1 cellular context compared by ENCODE assay signal in genomic region chr1:95122151-95122697, GRCh38.
A peak's percentile ranks its signal among the peaks of the same experiment; 100 is the strongest.
TF ChIP-seq lines count a peak whose summit lies in the region.

No MANE protein-coding gene starts in this region.

TF ChIP-seq in HepG2, 621 proteins besides CTCF, POLR2A, EP300 and RAD21 (continued from another document and continues in another):
- TF ChIP-seq, protein P1, sequence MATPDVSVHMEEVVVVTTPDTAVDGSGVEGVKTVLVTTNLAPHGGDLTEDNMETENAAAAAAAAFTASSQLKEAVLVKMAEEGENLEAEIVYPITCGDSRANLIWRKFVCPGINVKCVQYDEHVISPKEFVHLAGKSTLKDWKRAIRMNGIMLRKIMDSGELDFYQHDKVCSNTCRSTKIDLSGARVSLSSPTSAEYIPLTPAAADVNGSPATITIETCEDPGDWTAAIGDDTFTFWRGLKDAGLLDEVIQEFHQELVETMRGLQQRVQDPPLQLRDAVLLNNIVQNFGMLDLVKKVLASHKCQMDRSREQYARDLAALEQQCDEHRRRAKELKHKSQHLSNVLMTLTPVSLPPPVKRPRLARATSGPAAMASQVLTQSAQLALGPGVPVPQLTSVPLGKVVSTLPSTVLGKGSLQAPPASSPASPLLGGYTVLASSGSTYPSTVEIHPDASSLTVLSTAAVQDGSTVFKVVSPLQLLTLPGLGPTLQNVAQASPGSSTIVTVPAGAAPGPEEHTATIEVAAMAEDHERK (CRISPR knock-in tag; IDR thresholded peaks at IDR 0.05; ENCODE audit: low read depth): no peak
- TF ChIP-seq, protein P2, sequence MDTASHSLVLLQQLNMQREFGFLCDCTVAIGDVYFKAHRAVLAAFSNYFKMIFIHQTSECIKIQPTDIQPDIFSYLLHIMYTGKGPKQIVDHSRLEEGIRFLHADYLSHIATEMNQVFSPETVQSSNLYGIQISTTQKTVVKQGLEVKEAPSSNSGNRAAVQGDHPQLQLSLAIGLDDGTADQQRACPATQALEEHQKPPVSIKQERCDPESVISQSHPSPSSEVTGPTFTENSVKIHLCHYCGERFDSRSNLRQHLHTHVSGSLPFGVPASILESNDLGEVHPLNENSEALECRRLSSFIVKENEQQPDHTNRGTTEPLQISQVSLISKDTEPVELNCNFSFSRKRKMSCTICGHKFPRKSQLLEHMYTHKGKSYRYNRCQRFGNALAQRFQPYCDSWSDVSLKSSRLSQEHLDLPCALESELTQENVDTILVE (CRISPR knock-in tag; IDR thresholded peaks at IDR 0.05): peak; percentile 78
- no peak for TF ChIP-seq KLF12 (CRISPR knock-in tag; IDR thresholded peaks at IDR 0.05; ENCODE audit: borderline replicate concordance)
- peak; percentile 85 for TF ChIP-seq ZNF670 (CRISPR knock-in tag; IDR thresholded peaks at IDR 0.05; ENCODE audit: borderline replicate concordance)
- TF ChIP-seq, protein P3, sequence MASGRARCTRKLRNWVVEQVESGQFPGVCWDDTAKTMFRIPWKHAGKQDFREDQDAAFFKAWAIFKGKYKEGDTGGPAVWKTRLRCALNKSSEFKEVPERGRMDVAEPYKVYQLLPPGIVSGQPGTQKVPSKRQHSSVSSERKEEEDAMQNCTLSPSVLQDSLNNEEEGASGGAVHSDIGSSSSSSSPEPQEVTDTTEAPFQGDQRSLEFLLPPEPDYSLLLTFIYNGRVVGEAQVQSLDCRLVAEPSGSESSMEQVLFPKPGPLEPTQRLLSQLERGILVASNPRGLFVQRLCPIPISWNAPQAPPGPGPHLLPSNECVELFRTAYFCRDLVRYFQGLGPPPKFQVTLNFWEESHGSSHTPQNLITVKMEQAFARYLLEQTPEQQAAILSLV (CRISPR knock-in tag; IDR thresholded peaks at IDR 0.05; ENCODE audit: borderline replicate concordance): 0 out of 2 replicates have a peak, but pooled peaks have one; percentile 50
- TF ChIP-seq ZNF563 (CRISPR knock-in tag; IDR thresholded peaks at IDR 0.05): no peak
- TF ChIP-seq, protein P4, sequence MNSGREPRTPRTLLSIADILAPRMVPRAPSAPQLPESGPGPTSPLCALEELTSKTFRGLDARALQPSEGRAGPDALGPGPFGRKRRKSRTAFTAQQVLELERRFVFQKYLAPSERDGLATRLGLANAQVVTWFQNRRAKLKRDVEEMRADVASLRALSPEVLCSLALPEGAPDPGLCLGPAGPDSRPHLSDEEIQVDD (CRISPR knock-in tag; IDR thresholded peaks at IDR 0.05; ENCODE audit: borderline replicate concordance): no peak
- TF ChIP-seq KMT2B (CRISPR knock-in tag; IDR thresholded peaks at IDR 0.05): no peak; the same call in 1 of the 2 replicates
- peak; percentile 63 for TF ChIP-seq ZNF646 (CRISPR knock-in tag; IDR thresholded peaks at IDR 0.05)
- TF ChIP-seq, protein P5, sequence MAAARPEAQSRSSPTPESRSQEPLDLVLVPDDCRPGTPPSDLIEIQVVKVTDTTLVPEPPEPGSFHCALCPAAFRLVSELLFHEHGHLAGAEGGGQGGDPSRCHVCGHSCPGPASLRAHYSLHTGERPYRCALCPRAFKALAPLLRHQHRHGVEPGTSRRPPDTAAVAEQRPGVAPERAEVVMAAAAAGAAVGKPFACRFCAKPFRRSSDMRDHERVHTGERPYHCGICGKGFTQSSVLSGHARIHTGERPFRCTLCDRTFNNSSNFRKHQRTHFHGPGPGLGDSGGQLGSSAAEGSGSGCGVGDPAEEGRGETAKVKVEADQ (CRISPR knock-in tag; IDR thresholded peaks at IDR 0.05; ENCODE audit: borderline replicate concordance): no peak
- TF ChIP-seq GLI4 (CRISPR knock-in tag; IDR thresholded peaks at IDR 0.05; ENCODE audit: borderline replicate concordance): no peak
- TF ChIP-seq DR1 (CRISPR knock-in tag; IDR thresholded peaks at IDR 0.05): no peak
- TF ChIP-seq, protein P6, sequence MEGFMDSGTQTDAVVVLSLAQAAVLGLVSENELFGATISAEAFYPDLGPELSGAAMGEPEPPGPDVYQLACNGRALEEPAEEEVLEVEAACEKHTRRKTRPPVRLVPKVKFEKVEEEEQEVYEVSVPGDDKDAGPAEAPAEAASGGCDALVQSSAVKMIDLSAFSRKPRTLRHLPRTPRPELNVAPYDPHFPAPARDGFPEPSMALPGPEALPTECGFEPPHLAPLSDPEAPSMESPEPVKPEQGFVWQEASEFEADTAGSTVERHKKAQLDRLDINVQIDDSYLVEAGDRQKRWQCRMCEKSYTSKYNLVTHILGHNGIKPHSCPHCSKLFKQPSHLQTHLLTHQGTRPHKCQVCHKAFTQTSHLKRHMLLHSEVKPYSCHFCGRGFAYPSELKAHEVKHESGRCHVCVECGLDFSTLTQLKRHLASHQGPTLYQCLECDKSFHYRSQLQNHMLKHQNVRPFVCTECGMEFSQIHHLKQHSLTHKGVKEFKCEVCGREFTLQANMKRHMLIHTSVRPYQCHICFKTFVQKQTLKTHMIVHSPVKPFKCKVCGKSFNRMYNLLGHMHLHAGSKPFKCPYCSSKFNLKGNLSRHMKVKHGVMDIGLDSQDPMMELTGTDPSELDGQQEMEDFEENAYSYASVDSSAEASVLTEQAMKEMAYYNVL (CRISPR knock-in tag; IDR thresholded peaks at IDR 0.05; ENCODE audit: borderline replicate concordance): peak; percentile 92; the same call in 1 of the 2 replicates
- peak; percentile 95 for TF ChIP-seq ISL2 (CRISPR knock-in tag; IDR thresholded peaks at IDR 0.05)
- peak; percentile 93 for TF ChIP-seq GATAD2A (CRISPR knock-in tag; IDR thresholded peaks at IDR 0.05)
- peak; percentile 78; the same call in 1 of the 2 replicates for TF ChIP-seq HHEX (CRISPR knock-in tag; IDR thresholded peaks at IDR 0.05)
- TF ChIP-seq NCOA2 (CRISPR knock-in tag; IDR thresholded peaks at IDR 0.05): peak; percentile 94
- peak; percentile 97 for TF ChIP-seq FOXK2 (IDR thresholded peaks at IDR 0.05)
- no peak for TF ChIP-seq NFRKB (IDR thresholded peaks at IDR 0.05)
- TF ChIP-seq ZNF484 (CRISPR knock-in tag; IDR thresholded peaks at IDR 0.05; ENCODE audit: borderline replicate concordance, low read depth): no peak
- TF ChIP-seq FOXO1 (CRISPR knock-in tag; IDR thresholded peaks at IDR 0.05): peak; percentile 93
- TF ChIP-seq ATAD3A (CRISPR knock-in tag; IDR thresholded peaks at IDR 0.05): no peak
- TF ChIP-seq ZZZ3 (CRISPR knock-in tag; IDR thresholded peaks at IDR 0.05; ENCODE audit: borderline replicate concordance): no peak
- TF ChIP-seq, protein P7, sequence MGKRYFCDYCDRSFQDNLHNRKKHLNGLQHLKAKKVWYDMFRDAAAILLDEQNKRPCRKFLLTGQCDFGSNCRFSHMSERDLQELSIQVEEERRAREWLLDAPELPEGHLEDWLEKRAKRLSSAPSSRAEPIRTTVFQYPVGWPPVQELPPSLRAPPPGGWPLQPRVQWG (CRISPR knock-in tag; IDR thresholded peaks at IDR 0.05; ENCODE audit: borderline replicate concordance, low read depth): no peak
- TF ChIP-seq KDM5B (CRISPR knock-in tag; IDR thresholded peaks at IDR 0.05; ENCODE audit: borderline replicate concordance): no peak
- peak; percentile 77 for TF ChIP-seq ZNF350 (CRISPR knock-in tag; IDR thresholded peaks at IDR 0.05; ENCODE audit: borderline replicate concordance, low read depth)
- TF ChIP-seq FOXC1 (CRISPR knock-in tag; IDR thresholded peaks at IDR 0.05; ENCODE audit: borderline replicate concordance): no peak
- TF ChIP-seq ZNF510 (CRISPR knock-in tag; IDR thresholded peaks at IDR 0.05; ENCODE audit: low read depth): no peak
- peak; percentile 75 for TF ChIP-seq ZBTB39 (CRISPR knock-in tag; IDR thresholded peaks at IDR 0.05)
- TF ChIP-seq, protein P8, sequence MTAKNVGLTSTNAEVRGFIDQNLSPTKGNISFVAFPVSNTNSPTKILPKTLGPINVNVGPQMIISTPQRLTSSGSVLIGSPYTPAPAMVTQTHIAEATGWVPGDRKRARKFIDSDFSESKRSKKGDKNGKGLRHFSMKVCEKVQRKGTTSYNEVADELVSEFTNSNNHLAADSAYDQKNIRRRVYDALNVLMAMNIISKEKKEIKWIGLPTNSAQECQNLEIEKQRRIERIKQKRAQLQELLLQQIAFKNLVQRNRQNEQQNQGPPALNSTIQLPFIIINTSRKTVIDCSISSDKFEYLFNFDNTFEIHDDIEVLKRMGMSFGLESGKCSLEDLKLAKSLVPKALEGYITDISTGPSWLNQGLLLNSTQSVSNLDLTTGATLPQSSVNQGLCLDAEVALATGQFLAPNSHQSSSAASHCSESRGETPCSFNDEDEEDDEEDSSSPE (CRISPR knock-in tag; IDR thresholded peaks at IDR 0.05): no peak; the same call in 1 of the 2 replicates
- TF ChIP-seq, protein P9, sequence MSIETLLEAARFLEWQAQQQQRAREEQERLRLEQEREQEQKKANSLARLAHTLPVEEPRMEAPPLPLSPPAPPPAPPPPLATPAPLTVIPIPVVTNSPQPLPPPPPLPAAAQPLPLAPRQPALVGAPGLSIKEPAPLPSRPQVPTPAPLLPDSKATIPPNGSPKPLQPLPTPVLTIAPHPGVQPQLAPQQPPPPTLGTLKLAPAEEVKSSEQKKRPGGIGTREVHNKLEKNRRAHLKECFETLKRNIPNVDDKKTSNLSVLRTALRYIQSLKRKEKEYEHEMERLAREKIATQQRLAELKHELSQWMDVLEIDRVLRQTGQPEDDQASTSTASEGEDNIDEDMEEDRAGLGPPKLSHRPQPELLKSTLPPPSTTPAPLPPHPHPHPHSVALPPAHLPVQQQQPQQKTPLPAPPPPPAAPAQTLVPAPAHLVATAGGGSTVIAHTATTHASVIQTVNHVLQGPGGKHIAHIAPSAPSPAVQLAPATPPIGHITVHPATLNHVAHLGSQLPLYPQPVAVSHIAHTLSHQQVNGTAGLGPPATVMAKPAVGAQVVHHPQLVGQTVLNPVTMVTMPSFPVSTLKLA (IDR thresholded peaks at IDR 0.05): peak; percentile 66
- TF ChIP-seq SIN3B (IDR thresholded peaks at IDR 0.05; ENCODE audit: low read length): no peak
- TF ChIP-seq RELA (CRISPR knock-in tag; IDR thresholded peaks at IDR 0.05): no peak
- no peak for TF ChIP-seq SNRNP70 (IDR thresholded peaks at IDR 0.05; ENCODE audit: low read depth, low read length)
- TF ChIP-seq NFE2L2 (IDR thresholded peaks at IDR 0.05; ENCODE audit: low read length): no peak
- TF ChIP-seq, protein P10, sequence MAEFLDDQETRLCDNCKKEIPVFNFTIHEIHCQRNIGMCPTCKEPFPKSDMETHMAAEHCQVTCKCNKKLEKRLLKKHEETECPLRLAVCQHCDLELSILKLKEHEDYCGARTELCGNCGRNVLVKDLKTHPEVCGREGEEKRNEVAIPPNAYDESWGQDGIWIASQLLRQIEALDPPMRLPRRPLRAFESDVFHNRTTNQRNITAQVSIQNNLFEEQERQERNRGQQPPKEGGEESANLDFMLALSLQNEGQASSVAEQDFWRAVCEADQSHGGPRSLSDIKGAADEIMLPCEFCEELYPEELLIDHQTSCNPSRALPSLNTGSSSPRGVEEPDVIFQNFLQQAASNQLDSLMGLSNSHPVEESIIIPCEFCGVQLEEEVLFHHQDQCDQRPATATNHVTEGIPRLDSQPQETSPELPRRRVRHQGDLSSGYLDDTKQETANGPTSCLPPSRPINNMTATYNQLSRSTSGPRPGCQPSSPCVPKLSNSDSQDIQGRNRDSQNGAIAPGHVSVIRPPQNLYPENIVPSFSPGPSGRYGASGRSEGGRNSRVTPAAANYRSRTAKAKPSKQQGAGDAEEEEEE (CRISPR knock-in tag; IDR thresholded peaks at IDR 0.05; ENCODE audit: borderline replicate concordance): no peak; the same call in 1 of the 2 replicates
- no peak for TF ChIP-seq ZNF841 (CRISPR knock-in tag; IDR thresholded peaks at IDR 0.05; ENCODE audit: borderline replicate concordance)
- TF ChIP-seq CAMTA2 (CRISPR knock-in tag; IDR thresholded peaks at IDR 0.05; ENCODE audit: borderline replicate concordance): no peak
- TF ChIP-seq TGIF2 (CRISPR knock-in tag; IDR thresholded peaks at IDR 0.05): peak; percentile 71
- TF ChIP-seq SALL1 (CRISPR knock-in tag; IDR thresholded peaks at IDR 0.05): peak; percentile 96
